Comparison of ENCODE assay signal across 8 cellular contexts in genomic region chr1:203765029-203765837, GRCh38. TPM values are rescaled to one million over a fixed set of nuclear protein-coding genes. Genes with fewer than 3 reads are reported as not detected.
DNase-seq lines count a peak whose midpoint lies in the region; ATAC-seq and TF ChIP-seq lines count a peak whose summit lies in the region.

Gene LAX1, plus strand, starts transcription at chr1:203765183. Its CDS starts 383 bp downstream, at chr1:203765566.

- H3K27me3 Mint-ChIP-seq in activated B cell treated with CpG ODN at 0.5 μM for 24 hours: no peaks in the 10 kb centered on the region

- ATAC-seq in HG02870 (IDR thresholded peaks at IDR 0.05; ENCODE audit: unreplicated experiment): peak; percentile 91
- peak; percentile 84 for ATAC-seq in activated B cell treated with CpG ODN at 0.5 μM for 24 hours (ENCODE audit: low read depth)
- no peak for ATAC-seq in gastroesophageal sphincter

- no peaks in the 10 kb centered on the region for H3K27me3 ChIP-seq in effector memory CD4-positive, alpha-beta T cell (replicated peaks; ENCODE audit: control insufficient read depth, insufficient read depth, low read length, poor library complexity, severe bottlenecking)
- no peaks in the 10 kb centered on the region for H3K27me3 ChIP-seq in gastroesophageal sphincter

- POLR2A ChIA-PET in activated B cell treated with CpG ODN at 0.5 μM for 24 hours (lab: Charles Lee): interaction anchor here (0.7 to 3.2 kb wide), 8 partner anchors 11 to 498 kb away, joined by 3 to 32 read pairs (median 4); partner anchors contain the start of gene ATP2B4

- peaks cover 12% of the 10 kb centered on the region for H3K36me3 Mint-ChIP-seq in activated B cell treated with CpG ODN at 0.5 μM for 24 hours (ENCODE audit: low read depth)

- H3K27ac Mint-ChIP-seq in activated B cell treated with CpG ODN at 0.5 μM for 24 hours: peak within 1 kb of the TSS; percentile 99

- H3K9me3 ChIP-seq in effector memory CD4-positive, alpha-beta T cell (ENCODE audit: control insufficient read depth, low read length): no peaks in the 10 kb centered on the region
- H3K9me3 ChIP-seq in gastroesophageal sphincter: no peaks in the 10 kb centered on the region

- H3K4me1 Mint-ChIP-seq in activated B cell treated with CpG ODN at 0.5 μM for 24 hours: peaks cover 37% of the 10 kb centered on the region

- H3K4me3 ChIP-seq in GM12865 (ENCODE audit: low read depth, low read length) (peak within 1 kb of the TSS; percentile 54), gastroesophageal sphincter (peak within 1 kb of the TSS in 1 of 2 donors; percentile 2)
- peak within 1 kb of the TSS; percentile 54 for H3K4me3 ChIP-seq in effector memory CD4-positive, alpha-beta T cell (ENCODE audit: insufficient read depth, low read depth, low read length, poor library complexity, severe bottlenecking)

- TF ChIP-seq POLR2A in gastroesophageal sphincter (IDR thresholded peaks at IDR 0.05): peak in 1 of 2 donors; percentile 30

- H3K36me3 ChIP-seq in effector memory CD4-positive, alpha-beta T cell (ENCODE audit: control insufficient read depth, insufficient read depth, low read length): no peaks in the 10 kb centered on the region
- no peaks in the 10 kb centered on the region for H3K36me3 ChIP-seq in gastroesophageal sphincter

- H3K4me3 Mint-ChIP-seq in activated B cell treated with CpG ODN at 0.5 μM for 24 hours: peak within 1 kb of the TSS; percentile 91

- H3K9me3 Mint-ChIP-seq in activated B cell treated with CpG ODN at 0.5 μM for 24 hours: no peaks in the 10 kb centered on the region

- TF ChIP-seq CTCF in GM12865 (IDR thresholded peaks at IDR 0.05; ENCODE audit: insufficient read depth, low read depth, low read length, missing control alignments) (no peak), activated B cell treated with CpG ODN at 0.5 μM for 24 hours (IDR thresholded peaks at IDR 0.05) (no peak), gastroesophageal sphincter (IDR thresholded peaks at IDR 0.05) (no peak)

- DNase-seq in GM12865 (ENCODE audit: low read depth): peak; percentile 84
- DNase-seq in activated B cell treated with CpG ODN at 0.5 μM for 24 hours: peak; percentile 22
- peak; percentile 56 to 69 (median 68) for DNase-seq in effector memory CD4-positive, alpha-beta T cell
- DNase-seq in stimulated activated CD8-positive, alpha-beta memory T cell treated with anti-CD3 and anti-CD28 coated beads, Interleukin-7, amount 100 ng/mL, for 1 hour (ENCODE audit: low read depth in 2 of 2): peak; percentile 61 to 68
- DNase-seq in HCEC 1CT: no peak
- DNase-seq in NCI-H1092 treated with DMSO at 0.1 percent for 48 hours (lab: John Stamatoyannopoulos, UW): no peak

- no peak for TF ChIP-seq EP300 in gastroesophageal sphincter (IDR thresholded peaks at IDR 0.05)

- peak within 1 kb of the TSS; percentile 87 for H3K27ac ChIP-seq in effector memory CD4-positive, alpha-beta T cell (ENCODE audit: insufficient read depth, low read length, poor library complexity, severe bottlenecking)
- peak within 1 kb of the TSS in 2 of 4 donors; percentile 6 to 19 for H3K27ac ChIP-seq in gastroesophageal sphincter

- H3K4me1 ChIP-seq in effector memory CD4-positive, alpha-beta T cell (ENCODE audit: control insufficient read depth, insufficient read depth, low read length, poor library complexity, severe bottlenecking): peaks cover 20% of the 10 kb centered on the region
- H3K4me1 ChIP-seq in gastroesophageal sphincter: peaks cover 0 to 14% (median 3%) of the 10 kb centered on the region in 3 donors

- intact Hi-C loops in activated B cell treated with CpG ODN at 0.5 μM for 24 hours (cut with micrococcal nuclease): loop anchor here (1.0 to 2.0 kb wide), 3 partner anchors 11 to 30 kb away; partner anchors contain the start of genes ZBED6 and ZC3H11A

- CTCF ChIA-PET in activated B cell treated with CpG ODN at 0.5 μM for 24 hours (lab: Charles Lee): interaction anchor here (2.1 to 2.2 kb wide), 2 partner anchors 10 to 62 kb away, joined by 7 to 8 read pairs; no protein-coding TSS in a partner anchor

- WGBS in gastroesophageal sphincter (ENCODE audit: low coverage in 1 of 2), 2 donors: 67 to 81% methylated on average over 10 to 14 of the region's 16 CpGs

RNA-seq across cellular contexts. Expression of gene LAX1, which starts in this region (rescaled TPM):
- 12.0 and 13.5 TPM in 2 replicates for total RNA-seq in activated B cell treated with CpG ODN at 0.5 μM for 24 hours
- 1 to 10 TPM in 3 of 4 donors, under 1 TPM in 1; 0.66 to 3.1 (median 1.6) TPM for total RNA-seq in gastroesophageal sphincter

Comparison
In these comparisons a context has a peak if more than half of its experiments do, and no peak if none do; other contexts are left out.
1. DNase-seq: peak in GM12865 (single experiment), activated B cell treated with CpG ODN at 0.5 μM for 24 hours (single experiment), effector memory CD4-positive, alpha-beta T cell (3 of 3) and stimulated activated CD8-positive, alpha-beta memory T cell treated with anti-CD3 and anti-CD28 coated beads, Interleukin-7, amount 100 ng/mL, for 1 hour (2 of 2); none in HCEC 1CT (single experiment) and NCI-H1092 treated with DMSO at 0.1 percent for 48 hours (single experiment).